Comparison of ENCODE assay signal across 8 cellular contexts in genomic region chr17:39754161-39754957, GRCh38. TPM values are rescaled to one million over a fixed set of nuclear protein-coding genes. Genes with fewer than 3 reads are reported as not detected.
DNase-seq lines count a peak whose midpoint lies in the region; ATAC-seq and TF ChIP-seq lines count a peak whose summit lies in the region.

No MANE protein-coding gene starts in this region.

- DNase-seq in AG04450 (ENCODE audit: low read depth, low spot score) = peak; percentile 36
- peak; percentile 75 for DNase-seq in NCI-H2171 (lab: John Stamatoyannopoulos, UW)
- DNase-seq in WERI-Rb-1 = peak; percentile 94
- peak; percentile 80 to 81 for DNase-seq in breast epithelium (ENCODE audit: low spot score in 2 of 2)
- peak; percentile 83 for DNase-seq in inferior parietal cortex (ENCODE audit: extremely low spot score)
- DNase-seq in spleen = peak; percentile 100

- H3K27me3 ChIP-seq in AG04450 (ENCODE audit: control insufficient read depth, insufficient read depth, low read length) = peaks cover 16% of the 10 kb centered on the region
- no peaks in the 10 kb centered on the region for H3K27me3 ChIP-seq in WERI-Rb-1 (ENCODE audit: insufficient read depth, low read depth, severe bottlenecking)
- no peaks in the 10 kb centered on the region for H3K27me3 ChIP-seq in breast epithelium
- no peaks in the 10 kb centered on the region for H3K27me3 ChIP-seq in spleen (replicated peaks in 1 of 7)

- H3K27ac ChIP-seq in AG04450 (ENCODE audit: low read depth, low read length) (no peak overlapping the region), WERI-Rb-1 (peak overlapping the region; percentile 81), breast epithelium (peak overlapping the region; percentile 87 to 97), spleen (peak overlapping the region; percentile 95 to 99 (median 98))

- H3K36me3 ChIP-seq in WERI-Rb-1 = no peaks in the 10 kb centered on the region
- no peaks in the 10 kb centered on the region for H3K36me3 ChIP-seq in breast epithelium
- H3K36me3 ChIP-seq in spleen = no peaks in the 10 kb centered on the region

- H3K4me3 ChIP-seq in AG04450 (ENCODE audit: low read depth, low read length) (peak overlapping the region; percentile 72), WERI-Rb-1 (ENCODE audit: low read depth, low read length) (peak overlapping the region; percentile 81), breast epithelium (peak overlapping the region; percentile 66 to 96 (median 70)), spleen (peak overlapping the region; percentile 46 to 87 (median 60))

- CTCF ChIA-PET in AG04450 (lab: Charles Lee) = interaction anchor here (2.5 kb wide), 1 partner anchor 133 kb away, joined by 11 read pairs; no protein-coding TSS in a partner anchor

- peak; percentile 68 for TF ChIP-seq CTCF in AG04450 (IDR thresholded peaks at IDR 0.05; ENCODE audit: low read depth, low read length)
- TF ChIP-seq CTCF in WERI-Rb-1 (IDR thresholded peaks at IDR 0.05; ENCODE audit: low read depth, low read length) = peak; percentile 97
- TF ChIP-seq CTCF in breast epithelium (IDR thresholded peaks at IDR 0.05) = peak; percentile 96 to 100 (median 97)
- TF ChIP-seq CTCF in spleen (IDR thresholded peaks at IDR 0.05 in 8 of 11, conservative IDR thresholded peaks at IDR 0.05 in 3 of 11) = peak; percentile 96 to 100 (median 99)

- ATAC-seq in GM18867 (IDR thresholded peaks at IDR 0.05; ENCODE audit: unreplicated experiment) (peak; percentile 63), HG03095 (IDR thresholded peaks at IDR 0.05; ENCODE audit: unreplicated experiment) (peak; percentile 50)

- intact Hi-C loops in breast epithelium (cut with DNase I; ENCODE audit: low total_unique reads) (loop anchor here (10.0 kb wide), 1 partner anchor 130 kb away; the partner anchor contains the start of gene PPP1R1B), spleen (cut with DNase I; ENCODE audit: low total_unique reads) (loop anchor here (5.0 to 10.0 kb wide), 2 partner anchors 110 to 132 kb away; partner anchors contain the start of genes IKZF3 and ZPBP2)

- H3K9me3 ChIP-seq in AG04450 (ENCODE audit: control insufficient read depth, insufficient read depth, low read length) (no peaks in the 10 kb centered on the region), WERI-Rb-1 (ENCODE audit: severe bottlenecking) (peaks cover 4% of the 10 kb centered on the region), breast epithelium (no peaks in the 10 kb centered on the region), spleen (no peaks in the 10 kb centered on the region)

- TF ChIP-seq POLR2A in breast epithelium (IDR thresholded peaks at IDR 0.05) (peak; percentile 45), spleen (IDR thresholded peaks at IDR 0.05) (peak in 1 of 3 donors; percentile 3)

- WGBS in spleen, 5 donors = 0 to 1% (median 0%) methylated on average over 6 to 91 of the region's 91 CpGs

- peaks cover 0 to 9% of the 10 kb centered on the region in 2 donors for H3K4me1 ChIP-seq in breast epithelium
- H3K4me1 ChIP-seq in spleen = peaks cover 43 to 76% (median 63%) of the 10 kb centered on the region in 6 donors

- POLR2A ChIA-PET in AG04450 (lab: Yijun Ruan, JAX) = interaction anchor here (0.6 to 1.5 kb wide), 3 partner anchors 9 to 269 kb away, joined by 3 to 4 read pairs (median 4); partner anchors contain the start of gene PSMD3

RNA-seq across cellular contexts. Expression of gene GRB7, which starts 16.6 kb away (rescaled TPM):
- polyA plus RNA-seq in AG04450 (2011; rRNA removed) = 0.05 and 0.14 TPM in 2 replicates
- polyA minus RNA-seq in AG04450 (2011; rRNA and poly(A)+ RNA removed) = 0.14 TPM in 1 of 2 replicates, not detected in the other
- total RNA-seq in breast epithelium = 10 to 100 TPM in 2 of 3 donors, not detected in 1; 27.9 to 69.2 TPM
- 1 to 10 TPM in 2 of 7 donors, under 1 TPM in 4, not detected in 1; 0.51 to 1.9 (median 0.66) TPM for total RNA-seq in spleen
- under 1 TPM; 0.04 to 0.19 (median 0.14) TPM for polyA plus RNA-seq in spleen

RNA-seq across cellular contexts. Expression of gene MIEN1, which starts 24.0 kb away (rescaled TPM):
- polyA plus RNA-seq in AG04450 (2011; rRNA removed) = 31.9 and 45.4 TPM in 2 replicates
- polyA minus RNA-seq in AG04450 (2011; rRNA and poly(A)+ RNA removed) = 13.2 and 17.8 TPM in 2 replicates
- total RNA-seq in breast epithelium = 10 to 100 TPM; 50.7 to 68.2 (median 61.6) TPM
- total RNA-seq in spleen = 10 to 100 TPM; 28.0 to 58.2 (median 40.5) TPM
- 10 to 100 TPM; 60.9 to 85.2 (median 78.7) TPM for polyA plus RNA-seq in spleen

RNA-seq across cellular contexts. Expression of gene ERBB2, which starts 54.5 kb away (rescaled TPM):
- polyA plus RNA-seq in AG04450 (2011; rRNA removed) = 21.2 and 27.9 TPM in 2 replicates
- 55.9 and 94.5 TPM in 2 replicates for polyA minus RNA-seq in AG04450 (2011; rRNA and poly(A)+ RNA removed)
- 100 to 1,000 TPM in 1 of 3 donors, 10 to 100 TPM in 2; 13.1 to 118 (median 59.0) TPM for total RNA-seq in breast epithelium
- 10 to 100 TPM in 5 of 7 donors, 1 to 10 TPM in 2; 8.5 to 15.9 (median 13.8) TPM for total RNA-seq in spleen
- polyA plus RNA-seq in spleen = 1 to 10 TPM; 3.4 to 6.6 (median 4.3) TPM

Comparison
In these comparisons a context has a peak if more than half of its experiments do, and no peak if none do; other contexts are left out.
1. DNase-seq: peak in every context shown above with its lines; median percentile 100 in spleen; 94 in WERI-Rb-1; 83 in inferior parietal cortex; 80 in breast epithelium; 75 in NCI-H2171; 36 in AG04450.